Comparison of ENCODE assay signal across 25 cellular contexts in genomic region chr6:128597004-128597403, GRCh38.
"Had no signal": no experiment of that assay in that cellular context is flagged by ENCODE, and none has a peak within 500 bp of the region (broad histone marks: within the 10 kb centered on the region; RNA-seq: fewer than 3 reads in every experiment).

No MANE protein-coding gene starts in this region.

- H3K27ac ChIP-seq: brain microvascular endothelial cell, ovary, prostate gland, suprapubic skin, tibial artery, VCaP had no signal

- H3K9me3 ChIP-seq: esophagus squamous epithelium, ovary, prostate gland, suprapubic skin, tibial artery had no signal

- H3K27me3 ChIP-seq: brain microvascular endothelial cell, esophagus squamous epithelium, ovary, suprapubic skin, tibial artery had no signal

- H3K36me3 ChIP-seq: brain microvascular endothelial cell, esophagus squamous epithelium, ovary, prostate gland, suprapubic skin, tibial artery had no signal

- H3K4me3 ChIP-seq: esophagus squamous epithelium, ovary, prostate gland, skin epidermis, suprapubic skin, tibial artery had no signal

- H3K4me1 ChIP-seq: prostate gland had no signal

- ATAC-seq: activated CD4-positive, CD25-positive, alpha-beta regulatory T cell treated with anti-CD3 and anti-CD28 coated beads, Interleukin-2, amount 50 U/mL, for 24 hours; naive thymus-derived CD4-positive, alpha-beta T cell; sciatic nerve; stimulated activated effector memory CD8-positive, alpha-beta T cell treated with anti-CD3 and anti-CD28 coated beads, Interleukin-12 subunit alpha, Interleukin-12 subunit beta, amount 100 ng/mL, for 72 hours had no signal

- DNase-seq: activated CD4-positive, alpha-beta memory T cell treated with anti-CD3 and anti-CD28 coated beads for 36 hours; activated CD4-positive, alpha-beta T cell treated with anti-CD3 and anti-CD28 coated beads, Interleukin-2, amount 10 ng/mL, durations not matched to agents 24 days and 14 days; activated CD8-positive, alpha-beta memory T cell treated with anti-CD3 and anti-CD28 coated beads, Interleukin-2, amount 50 U/mL, for 4 hours; activated effector memory CD4-positive, alpha-beta T cell treated with anti-CD3 and anti-CD28 coated beads, Interleukin-2, amount 50 U/mL, for 16 hours; activated naive CD4-positive, alpha-beta T cell treated with anti-CD3 and anti-CD28 coated beads, Interleukin-2, amount 10 ng/mL, durations not matched to agents 7 days and 5 days; activated T-cell treated with anti-CD3 and anti-CD28 coated beads, Interleukin-2, amount 50 U/mL, for 1 hour; amniotic stem cell; brain microvascular endothelial cell; central memory CD4-positive, alpha-beta T cell; esophagus squamous epithelium; naive thymus-derived CD4-positive, alpha-beta T cell; ovary; retina; stimulated activated CD4-positive, alpha-beta T cell treated with anti-CD3 and anti-CD28 coated beads, Interleukin-4, amount 100 ng/mL, for 24 hours; tibial artery had no signal

- FAIRE-seq: astrocyte, frontal cortex, islet of Langerhans had no signal
